1 cellular context compared by ENCODE assay signal in genomic region chr19:19606686-19607085, GRCh38. TPM values are rescaled to one million over a fixed set of nuclear protein-coding genes. Genes with fewer than 3 reads are reported as not detected.
"Had no signal": no experiment of that assay in that cellular context is flagged by ENCODE, and none has a peak within 500 bp of the region (broad histone marks: within the 10 kb centered on the region; RNA-seq: fewer than 3 reads in every experiment).

No MANE protein-coding gene starts in this region.

RNA-seq across cellular contexts. Expression of gene PBX4, which starts 11.8 kb away (rescaled TPM):
- total RNA-seq: dermis blood vessel endothelial cell had no signal
